18 cellular contexts compared by ENCODE assay signal in genomic region chr6:35041086-35041855, GRCh38.
DNase-seq lines count a peak whose midpoint lies in the region; ATAC-seq and TF ChIP-seq lines count a peak whose summit lies in the region.
"Had no signal": no experiment of that assay in that cellular context is flagged by ENCODE, and none has a peak within 500 bp of the region (broad histone marks: within the 10 kb centered on the region; RNA-seq: fewer than 3 reads in every experiment).

No MANE protein-coding gene starts in this region.

- H3K4me1 Mint-ChIP-seq in progenitor cell of endocrine pancreas (ENCODE audit: low read depth): peaks cover 30% of the 10 kb centered on the region

- intact Hi-C loops in dorsolateral prefrontal cortex (cut with DNase I): loop anchor here in 1 of 2 donors (10.0 kb wide), 1 partner anchor 56 kb away; no protein-coding TSS in a partner anchor

- H3K27me3 ChIP-seq in dorsolateral prefrontal cortex: no peaks in the 10 kb centered on the region
- H3K27me3 ChIP-seq: pancreas had no signal

- H3K27ac ChIP-seq in dorsolateral prefrontal cortex: peak overlapping the region in 41 of 59 donors; percentile 3 to 99 (median 61)
- peak overlapping the region; percentile 37 for H3K27ac ChIP-seq in substantia nigra (ENCODE audit: low read depth, low read length, poor library complexity, severe bottlenecking)

- no peak overlapping the region for H3K27ac Mint-ChIP-seq in progenitor cell of endocrine pancreas

- H3K36me3 Mint-ChIP-seq in progenitor cell of endocrine pancreas (ENCODE audit: insufficient read depth): peaks cover 8% of the 10 kb centered on the region

- DNase-seq in NCI-H69 (lab: John Stamatoyannopoulos, UW): peak; percentile 24
- DNase-seq in dorsolateral prefrontal cortex: no peak
- DNase-seq in myocyte (ENCODE audit: low read depth): peak; percentile 67
- DNase-seq in substantia nigra (lab: John Stamatoyannopoulos, UW): no peak
- DNase-seq in progenitor cell of endocrine pancreas (ENCODE audit: low spot score, unreplicated experiment): no peak
- no peak for DNase-seq in H4 (ENCODE audit: low spot score)
- DNase-seq: activated CD4-positive, alpha-beta T cell treated with anti-CD3 and anti-CD28 coated beads, Interleukin-2, amount 50 U/mL, for 1 hour; activated CD8-positive, alpha-beta memory T cell treated with anti-CD3 and anti-CD28 coated beads, Interleukin-2, amount 50 U/mL, for 48 hours; activated gamma-delta T cell; DND-41; MV-4-11; NCI-H187 treated with DMSO at 0.1 percent for 48 hours; NCI-H524 treated with DMSO at 0.1 percent for 48 hours; pancreas; SHP77 treated with DMSO at 0.1 percent for 48 hours; stimulated activated CD4-positive, alpha-beta T cell treated with anti-CD3 and anti-CD28 coated beads, Interleukin-4, amount 100 ng/mL, for 24 hours had no signal

- no peak overlapping the region for H3K4me3 ChIP-seq in dorsolateral prefrontal cortex
- H3K4me3 ChIP-seq: pancreas had no signal

- TF ChIP-seq CTCF in dorsolateral prefrontal cortex (IDR thresholded peaks at IDR 0.05 in 54 of 56, conservative IDR thresholded peaks at IDR 0.05 in 2 of 56; ENCODE audit: low read depth in 1 of 56, partially characterized antibody in 56 of 56): no peak
- no peak for TF ChIP-seq CTCF in progenitor cell of endocrine pancreas (IDR thresholded peaks at IDR 0.05; ENCODE audit: unreplicated experiment)

- H3K4me3 Mint-ChIP-seq in progenitor cell of endocrine pancreas (ENCODE audit: low read depth): no peak overlapping the region

- ATAC-seq in HG03135 (IDR thresholded peaks at IDR 0.05; ENCODE audit: unreplicated experiment): no peak
- ATAC-seq: left lobe of liver, pancreas had no signal

- H3K27me3 Mint-ChIP-seq in progenitor cell of endocrine pancreas: no peaks in the 10 kb centered on the region

- H3K9me3 Mint-ChIP-seq in progenitor cell of endocrine pancreas (ENCODE audit: low read depth): no peaks in the 10 kb centered on the region

Comparison
In these comparisons a context has a peak if more than half of its experiments do, and no peak if none do; other contexts are left out.
1. DNase-seq: peak in NCI-H69 (single experiment) and myocyte (single experiment); none in dorsolateral prefrontal cortex (0 of 10), substantia nigra (0 of 49), progenitor cell of endocrine pancreas (single experiment) and H4 (single experiment).